Comparison of ENCODE assay signal across 1 cellular context in genomic region chr10:132904169-132904813, GRCh38.
TF ChIP-seq lines count a peak whose summit lies in the region.

No MANE protein-coding gene starts in this region.

TF ChIP-seq in HEK293T, 16 proteins besides CTCF, POLR2A, EP300 and RAD21 (continued from another document):
- no peak for TF ChIP-seq NFRKB (IDR thresholded peaks at IDR 0.05)
- TF ChIP-seq LEF1 (IDR thresholded peaks at IDR 0.05; ENCODE audit: borderline replicate concordance): no peak
- TF ChIP-seq L3MBTL2 (conservative IDR thresholded peaks at IDR 0.05): no peak
- no peak for TF ChIP-seq FOXK2 (IDR thresholded peaks at IDR 0.05)
